Comparison of ENCODE assay signal across 20 cellular contexts in genomic region chr11:79237111-79237510, GRCh38.
DNase-seq lines count a peak whose midpoint lies in the region; FAIRE-seq and TF ChIP-seq lines count a peak whose summit lies in the region.
"Had no signal": no experiment of that assay in that cellular context is flagged by ENCODE, and none has a peak within 500 bp of the region (broad histone marks: within the 10 kb centered on the region; RNA-seq: fewer than 3 reads in every experiment).

No MANE protein-coding gene starts in this region.

- no peak overlapping the region for H3K4me3 Mint-ChIP-seq in nephron progenitor cell
- H3K4me3 Mint-ChIP-seq: effector memory CD8-positive, alpha-beta T cell; stimulated activated memory B cell treated with anti-CD40 and anti-IgM and Interleukin-4, amounts not matched to agents 10 μg/mL and 1 μg/mL and 100 μg/mL, for 72 hours; T-helper 17 cell had no signal

- no peaks in the 10 kb centered on the region for H3K36me3 ChIP-seq in bronchial epithelial cell (ENCODE audit: control insufficient read depth, insufficient read depth, low read length)
- no peaks in the 10 kb centered on the region for H3K36me3 ChIP-seq in tibial artery
- H3K36me3 ChIP-seq in effector memory CD4-positive, alpha-beta T cell (ENCODE audit: control insufficient read depth, insufficient read depth, low read length): no peaks in the 10 kb centered on the region

- no peak overlapping the region for H3K4me3 ChIP-seq in bronchial epithelial cell (ENCODE audit: low read depth, low read length)
- no peak overlapping the region for H3K4me3 ChIP-seq in tibial artery
- no peak overlapping the region for H3K4me3 ChIP-seq in effector memory CD4-positive, alpha-beta T cell (ENCODE audit: insufficient read depth, low read depth, low read length, poor library complexity, severe bottlenecking)

- H3K9me3 ChIP-seq in tibial artery: no peaks in the 10 kb centered on the region
- H3K9me3 ChIP-seq in effector memory CD4-positive, alpha-beta T cell (ENCODE audit: control insufficient read depth, low read length): no peaks in the 10 kb centered on the region

- H3K4me1 Mint-ChIP-seq in nephron progenitor cell: peaks cover 60% of the 10 kb centered on the region
- H3K4me1 Mint-ChIP-seq: stimulated activated memory B cell treated with anti-CD40 and anti-IgM and Interleukin-4, amounts not matched to agents 10 μg/mL and 1 μg/mL and 100 μg/mL, for 72 hours; T-helper 17 cell had no signal

- H3K27me3 Mint-ChIP-seq in nephron progenitor cell (ENCODE audit: low read depth, poor library complexity): no peaks in the 10 kb centered on the region
- H3K27me3 Mint-ChIP-seq: effector memory CD8-positive, alpha-beta T cell; stimulated activated memory B cell treated with anti-CD40 and anti-IgM and Interleukin-4, amounts not matched to agents 10 μg/mL and 1 μg/mL and 100 μg/mL, for 72 hours; type B pancreatic cell had no signal

- H3K4me1 ChIP-seq in tibial artery: peaks cover 0 to 27% (median 17%) of the 10 kb centered on the region in 4 donors
- no peaks in the 10 kb centered on the region for H3K4me1 ChIP-seq in effector memory CD4-positive, alpha-beta T cell (ENCODE audit: control insufficient read depth, insufficient read depth, low read length, poor library complexity, severe bottlenecking)

- no peaks in the 10 kb centered on the region for H3K36me3 Mint-ChIP-seq in nephron progenitor cell (ENCODE audit: low read depth)
- H3K36me3 Mint-ChIP-seq: stimulated activated memory B cell treated with anti-CD40 and anti-IgM and Interleukin-4, amounts not matched to agents 10 μg/mL and 1 μg/mL and 100 μg/mL, for 72 hours had no signal

- FAIRE-seq in bronchial epithelial cell (lab: Jason Lieb, UNC) (no peak), HTR-8/SVneo (lab: Jason Lieb, UNC) (no peak)

- peak overlapping the region; percentile 38 to 42 for H3K27ac ChIP-seq in tibial artery
- H3K27ac ChIP-seq in effector memory CD4-positive, alpha-beta T cell (ENCODE audit: insufficient read depth, low read length, poor library complexity, severe bottlenecking): no peak overlapping the region

- peak; percentile 60 for DNase-seq in NCI-H82 treated with DMSO at 0.1 percent for 48 hours (lab: John Stamatoyannopoulos, UW; ENCODE audit: unreplicated experiment)
- peak; percentile 74 for DNase-seq in bronchial epithelial cell (ENCODE audit: low read depth)
- DNase-seq in nephron progenitor cell: no peak
- peak in 1 of 2 donors; percentile 38 for DNase-seq in tibial artery
- DNase-seq in effector memory CD4-positive, alpha-beta T cell: no peak
- no peak for DNase-seq in globus pallidus (ENCODE audit: low spot score)
- no peak for DNase-seq in HTR-8/SVneo (ENCODE audit: insufficient read length, low spot score)
- DNase-seq in NCI-H345 (lab: John Stamatoyannopoulos, UW): no peak
- DNase-seq: activated CD4-positive, alpha-beta T cell treated with anti-CD3 and anti-CD28 coated beads, Interleukin-2, amount 50 U/mL, for 48 hours; activated T-cell treated with anti-CD3 and anti-CD28 coated beads for 4 hours; Calu3; effector memory CD8-positive, alpha-beta T cell; Kasumi-1; NCI-H1436; NCI-H526 treated with DMSO at 0.1 percent for 48 hours; OCI-M1; retina; T-helper 17 cell had no signal

- H3K27ac Mint-ChIP-seq in nephron progenitor cell: peak overlapping the region; percentile 31
- H3K27ac Mint-ChIP-seq: effector memory CD8-positive, alpha-beta T cell; stimulated activated memory B cell treated with anti-CD40 and anti-IgM and Interleukin-4, amounts not matched to agents 10 μg/mL and 1 μg/mL and 100 μg/mL, for 72 hours; T-helper 17 cell had no signal

- TF ChIP-seq CTCF in bronchial epithelial cell (IDR thresholded peaks at IDR 0.05; ENCODE audit: insufficient read depth, low read length, severe bottlenecking): no peak
- TF ChIP-seq CTCF in nephron progenitor cell (IDR thresholded peaks at IDR 0.05): no peak
- no peak for TF ChIP-seq CTCF in tibial artery (IDR thresholded peaks at IDR 0.05)

- no peaks in the 10 kb centered on the region for H3K9me3 Mint-ChIP-seq in nephron progenitor cell
- H3K9me3 Mint-ChIP-seq: stimulated activated memory B cell treated with anti-CD40 and anti-IgM and Interleukin-4, amounts not matched to agents 10 μg/mL and 1 μg/mL and 100 μg/mL, for 72 hours; type B pancreatic cell had no signal

- intact Hi-C loops in tibial artery (cut with DNase I; ENCODE audit: low total_unique reads): no loop called here

- H3K27me3 ChIP-seq in bronchial epithelial cell (ENCODE audit: control insufficient read depth, insufficient read depth, low read length): no peaks in the 10 kb centered on the region
- no peaks in the 10 kb centered on the region for H3K27me3 ChIP-seq in tibial artery
- no peaks in the 10 kb centered on the region for H3K27me3 ChIP-seq in effector memory CD4-positive, alpha-beta T cell (replicated peaks; ENCODE audit: control insufficient read depth, insufficient read depth, low read length, poor library complexity, severe bottlenecking)

Comparison
In these comparisons a context has a peak if more than half of its experiments do, and no peak if none do; other contexts are left out.
1. DNase-seq: peak in NCI-H82 treated with DMSO at 0.1 percent for 48 hours (single experiment) and bronchial epithelial cell (single experiment); none in nephron progenitor cell (single experiment), effector memory CD4-positive, alpha-beta T cell (0 of 3), globus pallidus (single experiment), HTR-8/SVneo (single experiment) and NCI-H345 (single experiment).